In genomic region chr6:45163952-45164766, GRCh38 we compare ENCODE assay signal across 10 cellular contexts.
DNase-seq lines count a peak whose midpoint lies in the region; ATAC-seq and TF ChIP-seq lines count a peak whose summit lies in the region.
"Had no signal": no experiment of that assay in that cellular context is flagged by ENCODE, and none has a peak within 500 bp of the region (broad histone marks: within the 10 kb centered on the region; RNA-seq: fewer than 3 reads in every experiment).

No MANE protein-coding gene starts in this region.

- TF ChIP-seq POLR2A in Peyer's patch (IDR thresholded peaks at IDR 0.05) = no peak

- H3K27me3 ChIP-seq in MM.1S (replicated peaks; ENCODE audit: insufficient read depth, low read length) = no peaks in the 10 kb centered on the region
- no peaks in the 10 kb centered on the region for H3K27me3 ChIP-seq in WERI-Rb-1 (ENCODE audit: insufficient read depth, low read depth, severe bottlenecking)
- H3K27me3 ChIP-seq in Peyer's patch = no peaks in the 10 kb centered on the region

- no peak overlapping the region for H3K4me3 Mint-ChIP-seq in T-helper 17 cell
- H3K4me3 Mint-ChIP-seq in naive thymus-derived CD8-positive, alpha-beta T cell = peak overlapping the region in 2 of 10 donors; percentile 4 to 44

- H2AFZ ChIP-seq in MM.1S (ENCODE audit: low read length) = no peak overlapping the region

- H3K27me3 Mint-ChIP-seq in T-helper 17 cell = no peaks in the 10 kb centered on the region
- H3K27me3 Mint-ChIP-seq in naive thymus-derived CD8-positive, alpha-beta T cell = no peaks in the 10 kb centered on the region

- H3K4me1 ChIP-seq in MM.1S (ENCODE audit: low read length) (no peaks in the 10 kb centered on the region), Peyer's patch (no peaks in the 10 kb centered on the region)

- no peak for TF ChIP-seq CTCF in MM.1S (IDR thresholded peaks at IDR 0.05; ENCODE audit: low read length)
- no peak for TF ChIP-seq CTCF in WERI-Rb-1 (IDR thresholded peaks at IDR 0.05; ENCODE audit: low read depth, low read length)
- no peak for TF ChIP-seq CTCF in Peyer's patch (IDR thresholded peaks at IDR 0.05)

- no peaks in the 10 kb centered on the region for H3F3A ChIP-seq in MM.1S (ENCODE audit: insufficient read depth, low read length)

- H3K4me3 ChIP-seq in MM.1S (ENCODE audit: low read length) = no peak overlapping the region
- H3K4me3 ChIP-seq in WERI-Rb-1 (ENCODE audit: low read depth, low read length) = no peak overlapping the region
- no peak overlapping the region for H3K4me3 ChIP-seq in Peyer's patch
- H3K4me3 ChIP-seq: SK-N-MC, thoracic aorta had no signal

- POLR2A ChIA-PET in naive thymus-derived CD8-positive, alpha-beta T cell (lab: Charles Lee) = interaction anchor here (1.3 kb wide), 1 partner anchor 21 kb away, joined by 3 read pairs; no protein-coding TSS in a partner anchor

- no peaks in the 10 kb centered on the region for H3K9me2 ChIP-seq in MM.1S (replicated peaks; ENCODE audit: insufficient read depth, low read length)

- no peak overlapping the region for H3K9ac ChIP-seq in MM.1S (ENCODE audit: low read length)

- H3K79me2 ChIP-seq in MM.1S (ENCODE audit: low read length) = no peaks in the 10 kb centered on the region

- peak; percentile 67 for ATAC-seq in GM18909 (IDR thresholded peaks at IDR 0.05; ENCODE audit: poor library complexity, unreplicated experiment)
- peak; percentile 82 for ATAC-seq in HG02642 (IDR thresholded peaks at IDR 0.05; ENCODE audit: poor library complexity, unreplicated experiment)
- ATAC-seq in T-helper 17 cell = peak; percentile 50
- ATAC-seq in naive thymus-derived CD8-positive, alpha-beta T cell = peak; percentile 82 to 94

- H3K27ac ChIP-seq in MM.1S (ENCODE audit: low read length) (no peak overlapping the region), WERI-Rb-1 (no peak overlapping the region), Peyer's patch (no peak overlapping the region)
- H3K27ac ChIP-seq: SK-N-MC, thoracic aorta had no signal

- peaks cover 0 to 11% (median 2%) of the 10 kb centered on the region in 9 donors for H3K9me3 Mint-ChIP-seq in naive thymus-derived CD8-positive, alpha-beta T cell

- no peak overlapping the region for H3K4me2 ChIP-seq in MM.1S (ENCODE audit: low read depth, low read length)

- H3K9me3 ChIP-seq in T-helper 17 cell (ENCODE audit: control insufficient read depth, low read length, poor library complexity, severe bottlenecking) = no peaks in the 10 kb centered on the region
- no peaks in the 10 kb centered on the region for H3K9me3 ChIP-seq in MM.1S (replicated peaks; ENCODE audit: insufficient read depth, low read length)
- H3K9me3 ChIP-seq in WERI-Rb-1 (ENCODE audit: severe bottlenecking) = no peaks in the 10 kb centered on the region
- H3K9me3 ChIP-seq in Peyer's patch = no peaks in the 10 kb centered on the region
- H3K9me3 ChIP-seq: thoracic aorta had no signal

- DNase-seq in T-helper 17 cell (no peak), MM.1S (no peak), WERI-Rb-1 (no peak), Peyer's patch (no peak), SHP77 (lab: John Stamatoyannopoulos, UW) (no peak)
- peak in 3 of 10 donors; percentile 4 to 15 (median 12) for DNase-seq in naive thymus-derived CD8-positive, alpha-beta T cell

- H3K36me3 ChIP-seq in MM.1S (replicated peaks; ENCODE audit: insufficient read depth, low read length) (no peaks in the 10 kb centered on the region), WERI-Rb-1 (no peaks in the 10 kb centered on the region), Peyer's patch (no peaks in the 10 kb centered on the region)
- H3K36me3 ChIP-seq: thoracic aorta had no signal

- peaks cover 2% of the 10 kb centered on the region for H3K4me1 Mint-ChIP-seq in T-helper 17 cell
- H3K4me1 Mint-ChIP-seq in naive thymus-derived CD8-positive, alpha-beta T cell = peaks cover 10 to 27% (median 16%) of the 10 kb centered on the region in 4 donors

- H3K36me3 Mint-ChIP-seq in T-helper 17 cell (ENCODE audit: low read depth) = peaks cover 2% of the 10 kb centered on the region
- peaks cover 0 to 5% (median 5%) of the 10 kb centered on the region in 3 donors for H3K36me3 Mint-ChIP-seq in naive thymus-derived CD8-positive, alpha-beta T cell

- H3K27ac Mint-ChIP-seq in T-helper 17 cell = no peak overlapping the region
- peak overlapping the region in 6 of 10 donors; percentile 23 to 74 (median 62) for H3K27ac Mint-ChIP-seq in naive thymus-derived CD8-positive, alpha-beta T cell

- H4K20me1 ChIP-seq in MM.1S (ENCODE audit: insufficient read depth, low read length) = no peaks in the 10 kb centered on the region
